In the genomic region with DNA sequence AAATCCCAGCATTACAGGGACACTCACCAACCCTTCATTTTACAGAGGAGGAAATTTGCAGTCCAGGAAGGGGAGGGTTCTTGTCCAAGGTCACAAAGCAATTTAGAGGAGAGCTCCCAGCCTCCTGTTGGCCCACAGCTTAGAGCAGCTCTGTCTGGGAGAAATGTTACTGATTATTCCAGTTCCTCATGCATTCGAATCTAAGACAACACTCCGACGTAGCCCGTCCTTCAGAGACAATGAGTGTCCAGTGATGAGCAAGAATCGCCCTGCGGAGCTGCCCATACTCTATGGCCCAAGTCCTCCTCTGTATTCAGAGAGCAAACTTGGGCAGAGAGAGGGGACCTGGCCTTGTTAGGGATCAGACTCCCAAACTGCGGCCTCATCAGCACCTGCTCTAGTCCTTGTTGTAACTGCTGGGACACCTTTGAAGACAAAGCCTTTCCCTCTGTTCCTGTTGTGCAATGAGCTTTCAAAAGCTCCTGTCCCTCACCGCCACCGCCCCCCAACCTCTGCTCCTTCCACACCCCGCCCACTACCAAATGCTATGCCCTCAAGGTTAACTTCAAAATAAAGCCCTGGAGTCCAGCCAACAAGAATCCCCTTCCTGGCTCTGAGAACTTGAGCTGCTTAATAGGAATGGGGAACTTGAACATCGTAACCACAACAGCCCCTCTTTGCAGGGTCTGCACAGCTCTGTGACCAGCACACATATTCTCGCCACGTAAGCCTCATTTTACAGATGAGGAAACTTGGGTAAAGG, we compare ENCODE assay signal across 22 cellular contexts.
A peak's percentile ranks its signal among the peaks of the same experiment; 100 is the strongest.
DNase-seq lines count a peak whose midpoint lies in the region; ATAC-seq and TF ChIP-seq lines count a peak whose summit lies in the region.
"Had no signal": no experiment of that assay in that cellular context is flagged by ENCODE, and none has a peak within 500 bp of the region (broad histone marks: within the 10 kb centered on the region; RNA-seq: fewer than 3 reads in every experiment).

No MANE protein-coding gene starts in this region.

- H3K9me3 Mint-ChIP-seq in MCF 10A (ENCODE audit: unreplicated experiment) (no peaks in the 10 kb centered on the region), endodermal cell (no peaks in the 10 kb centered on the region)
- H3K9me3 Mint-ChIP-seq: CD4-positive, alpha-beta memory T cell; naive thymus-derived CD4-positive, alpha-beta T cell; stimulated activated naive CD8-positive, alpha-beta T cell treated with anti-CD3 and anti-CD28 coated beads, Interleukin-15, amount 100 ng/mL, for 72 hours had no signal

- H3K27ac Mint-ChIP-seq in MCF 10A (ENCODE audit: low read depth, unreplicated experiment) (no peak overlapping the region), endodermal cell (peak overlapping the region; percentile 39)
- H3K27ac Mint-ChIP-seq: naive thymus-derived CD4-positive, alpha-beta T cell; T-helper 17 cell had no signal

- H3K4me3 ChIP-seq in breast epithelium = no peak overlapping the region
- no peak overlapping the region for H3K4me3 ChIP-seq in endodermal cell (ENCODE audit: low read length)
- no peak overlapping the region for H3K4me3 ChIP-seq in testis
- H3K4me3 ChIP-seq: gastrocnemius medialis, GM12878, lower lobe of right lung, uterus had no signal

- 91 to 93% methylated on average over 11 to 13 of the region's 13 CpGs for WGBS in endodermal cell (ENCODE audit: insufficient coverage in 1 of 2, insufficient read length in 1 of 2), 2 experiments
- WGBS in testis, 2 donors = 35 to 52% methylated on average over 13 of the region's 13 CpGs

- no peak overlapping the region for H3K9ac ChIP-seq in endodermal cell (ENCODE audit: extremely low read depth, low read length, poor library complexity, severe bottlenecking)

- H3K9me3 ChIP-seq in breast epithelium (no peaks in the 10 kb centered on the region), endodermal cell (ENCODE audit: control insufficient read depth, low read length) (no peaks in the 10 kb centered on the region), testis (no peaks in the 10 kb centered on the region)
- H3K9me3 ChIP-seq: gastrocnemius medialis, lower lobe of right lung, uterus had no signal

- DNase-seq in breast epithelium (ENCODE audit: low spot score in 2 of 2) (no peak), MCF 10A (ENCODE audit: unreplicated experiment) (no peak), RPMI8226 (peak; percentile 39), endodermal cell (no peak), testis (peak; percentile 57), hepatic stellate cell (ENCODE audit: low spot score) (no peak)
- DNase-seq in activated T-cell treated with anti-CD3 and anti-CD28 coated beads, Interleukin-2, amount 50 U/mL, for 48 hours = no peak
- DNase-seq: activated CD4-positive, alpha-beta T cell treated with anti-CD3 and anti-CD28 coated beads for 1 hour; activated effector memory CD4-positive, alpha-beta T cell treated with Interleukin-2 at 50 U/mL for 16 hours; anterior cingulate cortex; CD4-positive, alpha-beta memory T cell; EL; gastrocnemius medialis; lower lobe of right lung; naive thymus-derived CD4-positive, alpha-beta T cell; NCI-H1048; stimulated activated naive CD8-positive, alpha-beta T cell treated with anti-CD3 and anti-CD28 coated beads, Interleukin-15, amount 100 ng/mL, for 72 hours; T-helper 17 cell; uterus had no signal

- H3K4me1 Mint-ChIP-seq in MCF 10A (ENCODE audit: insufficient read depth, unreplicated experiment) = no peaks in the 10 kb centered on the region
- H3K4me1 Mint-ChIP-seq in endodermal cell = peaks cover 16% of the 10 kb centered on the region

- H3K27ac ChIP-seq in breast epithelium (peak overlapping the region; percentile 3 to 9), endodermal cell (ENCODE audit: low read depth, low read length) (no peak overlapping the region), testis (peak overlapping the region in 1 of 2 donors; percentile 38)
- H3K27ac ChIP-seq: gastrocnemius medialis, lower lobe of right lung, RWPE1, uterus had no signal

- H3K36me3 Mint-ChIP-seq in MCF 10A (ENCODE audit: insufficient read depth, unreplicated experiment) (no peaks in the 10 kb centered on the region), endodermal cell (ENCODE audit: low read depth) (no peaks in the 10 kb centered on the region)
- H3K36me3 Mint-ChIP-seq: CD4-positive, alpha-beta memory T cell; naive thymus-derived CD4-positive, alpha-beta T cell had no signal

- CTCF ChIA-PET in MCF 10A (lab: Yijun Ruan, JAX) = interaction anchor here (1.3 kb wide), 1 partner anchor 134 kb away, joined by 3 read pairs; no protein-coding TSS in a partner anchor

- H3K4me1 ChIP-seq in breast epithelium = peaks cover 3 to 15% of the 10 kb centered on the region in 2 donors
- H3K4me1 ChIP-seq in endodermal cell (ENCODE audit: control insufficient read depth, insufficient read depth, low read length) = peaks cover 12% of the 10 kb centered on the region
- peaks cover 89% of the 10 kb centered on the region for H3K4me1 ChIP-seq in testis

- no TSS peak for BruUV-seq in MCF 10A (replicated peaks; lab: Mats Ljungman, UMichigan)

- TF ChIP-seq POLR2A in breast epithelium (IDR thresholded peaks at IDR 0.05) (no peak), testis (IDR thresholded peaks at IDR 0.05) (no peak)

- H3K27me3 Mint-ChIP-seq in MCF 10A (ENCODE audit: insufficient read depth, unreplicated experiment) (peaks cover 20% of the 10 kb centered on the region), endodermal cell (ENCODE audit: insufficient read depth) (peaks cover 31% of the 10 kb centered on the region)

- H3K4me3 Mint-ChIP-seq in MCF 10A (ENCODE audit: unreplicated experiment) (no peak overlapping the region), endodermal cell (no peak overlapping the region)
- H3K4me3 Mint-ChIP-seq: naive thymus-derived CD4-positive, alpha-beta T cell; stimulated activated naive CD8-positive, alpha-beta T cell treated with anti-CD3 and anti-CD28 coated beads, Interleukin-15, amount 100 ng/mL, for 72 hours; T-helper 17 cell had no signal

- intact Hi-C loops in breast epithelium (cut with DNase I; ENCODE audit: low total_unique reads) = no loop called here
- intact Hi-C loops in MCF 10A (cut with micrococcal nuclease) = no loop called here
- intact Hi-C loops in testis (cut with DNase I; ENCODE audit: low total_unique reads) = no loop called here

- TF ChIP-seq CTCF in breast epithelium (IDR thresholded peaks at IDR 0.05) (no peak), MCF 10A (IDR thresholded peaks at IDR 0.05; ENCODE audit: unreplicated experiment) (no peak), endodermal cell (conservative IDR thresholded peaks at IDR 0.05) (no peak), testis (IDR thresholded peaks at IDR 0.05) (no peak)

- no peak for ATAC-seq in GM19351 (IDR thresholded peaks at IDR 0.05; ENCODE audit: unreplicated experiment)
- ATAC-seq: gastrocnemius medialis; GM12878; lower lobe of right lung; naive thymus-derived CD4-positive, alpha-beta T cell; stimulated activated naive CD8-positive, alpha-beta T cell treated with anti-CD3 and anti-CD28 coated beads, Interleukin-15, amount 100 ng/mL, for 72 hours; T-helper 17 cell had no signal

- no peaks in the 10 kb centered on the region for H3K27me3 ChIP-seq in breast epithelium
- H3K27me3 ChIP-seq in endodermal cell (ENCODE audit: control insufficient read depth, insufficient read depth, low read length, poor library complexity, severe bottlenecking) = peaks cover 27% of the 10 kb centered on the region
- H3K27me3 ChIP-seq in testis = no peaks in the 10 kb centered on the region
- H3K27me3 ChIP-seq: gastrocnemius medialis, uterus had no signal

- H3K36me3 ChIP-seq in breast epithelium (no peaks in the 10 kb centered on the region), endodermal cell (ENCODE audit: control insufficient read depth, insufficient read depth, low read length) (no peaks in the 10 kb centered on the region), testis (ENCODE audit: low read depth, missing control alignments) (no peaks in the 10 kb centered on the region)
- H3K36me3 ChIP-seq: gastrocnemius medialis, lower lobe of right lung, uterus had no signal

- POLR2A ChIA-PET in MCF 10A (lab: Yijun Ruan, JAX) = interaction anchor here (1.4 kb wide), 1 partner anchor 165 kb away, joined by 5 read pairs; no protein-coding TSS in a partner anchor

Comparison
In these comparisons a context has a peak if more than half of its experiments do, and no peak if none do; other contexts are left out.
1. DNase-seq: peak in RPMI8226 (single experiment) and testis (single experiment); none in breast epithelium (0 of 2), MCF 10A (single experiment), endodermal cell (single experiment), activated T-cell treated with anti-CD3 and anti-CD28 coated beads, Interleukin-2, amount 50 U/mL, for 48 hours (0 of 2) and hepatic stellate cell (single experiment).